ENCODE assay signal across 8 cellular contexts in genomic region chr16:87869061-87869878, GRCh38. TPM values are rescaled to one million over a fixed set of nuclear protein-coding genes. Genes with fewer than 3 reads are reported as not detected.
DNase-seq lines count a peak whose midpoint lies in the region; ATAC-seq and TF ChIP-seq lines count a peak whose summit lies in the region.
"Not testable (repeated sequence)": the region's sequence is repeated elsewhere in the genome, so short reads cannot be mapped to it uniquely, and the experiment has no call there.

TSS of gene SLC7A5 (minus strand) at chr16:87869507. CDS start at chr16:87869422, 85 bp downstream.

- not testable (repeated sequence) for H3K9me3 Mint-ChIP-seq in Calu3 (ENCODE audit: low read depth, unreplicated experiment); naive thymus-derived CD8-positive, alpha-beta T cell

- peaks cover 47% of the 10 kb centered on the region for H3K4me1 Mint-ChIP-seq in Calu3 (ENCODE audit: low read depth, unreplicated experiment)
- H3K4me1 Mint-ChIP-seq in naive thymus-derived CD8-positive, alpha-beta T cell = peaks cover 17 to 46% (median 45%) of the 10 kb centered on the region in 4 donors

- not testable (repeated sequence) for H3K27me3 Mint-ChIP-seq in Calu3 (ENCODE audit: unreplicated experiment); naive thymus-derived CD8-positive, alpha-beta T cell

- CTCF ChIA-PET in Calu3 (lab: Charles Lee) = interaction anchor here (1.5 to 7.3 kb wide), 3 partner anchors 16 to 89 kb away, joined by 4 to 185 read pairs (median 27); no protein-coding TSS in a partner anchor

- not testable (repeated sequence) for TF ChIP-seq RAD21 in Ishikawa (IDR thresholded peaks at IDR 0.05; ENCODE audit: low read depth)

- H3K27ac Mint-ChIP-seq in Calu3 (ENCODE audit: unreplicated experiment) = peak within 1 kb of the TSS; percentile 91
- peak within 1 kb of the TSS; percentile 86 to 98 (median 94) for H3K27ac Mint-ChIP-seq in naive thymus-derived CD8-positive, alpha-beta T cell

- TF ChIP-seq EP300 in Ishikawa (IDR thresholded peaks at IDR 0.05; ENCODE audit: borderline replicate concordance) = not testable (repeated sequence)

- H3K36me3 Mint-ChIP-seq in Calu3 (ENCODE audit: insufficient read depth, unreplicated experiment) = peaks cover 83% of the 10 kb centered on the region
- not testable (repeated sequence) for H3K36me3 Mint-ChIP-seq in naive thymus-derived CD8-positive, alpha-beta T cell

- not testable (repeated sequence) for BruUV-seq in Calu3 (replicated peaks; lab: Mats Ljungman, UMichigan)

- TF ChIP-seq CTCF in Calu3 (IDR thresholded peaks at IDR 0.05; ENCODE audit: unreplicated experiment) = not testable (repeated sequence)

- POLR2A ChIA-PET in naive thymus-derived CD8-positive, alpha-beta T cell (lab: Charles Lee) = interaction anchor here (0.6 to 5.8 kb wide), 9 partner anchors 13 to 104 kb away, joined by 3 to 80 read pairs (median 14); partner anchors contain the start of genes BANP and KLHDC4

- peak; percentile 97 for DNase-seq in Calu3
- DNase-seq in SK-N-DZ (ENCODE audit: low spot score) = peak; percentile 65
- DNase-seq in activated effector memory CD4-positive, alpha-beta T cell treated with anti-CD3 and anti-CD28 coated beads, Interleukin-2, amount 50 U/mL, for 16 hours = peak; percentile 96
- DNase-seq in fibroblast of peridontal ligament (ENCODE audit: extremely low read depth) = peak; percentile 56
- DNase-seq in naive thymus-derived CD8-positive, alpha-beta T cell = peak; percentile 71 to 90 (median 84)
- peak; percentile 94 for DNase-seq in stimulated activated CD8-positive, alpha-beta memory T cell treated with anti-CD3 and anti-CD28 coated beads, Interleukin-4, amount 100 ng/mL, for 48 hours

- peak; percentile 50 for ATAC-seq in GM21529 (IDR thresholded peaks at IDR 0.05; ENCODE audit: unreplicated experiment)
- peak; percentile 77 to 80 for ATAC-seq in naive thymus-derived CD8-positive, alpha-beta T cell

- peak within 1 kb of the TSS; percentile 80 for H3K4me3 Mint-ChIP-seq in Calu3 (ENCODE audit: low read depth, unreplicated experiment)
- H3K4me3 Mint-ChIP-seq in naive thymus-derived CD8-positive, alpha-beta T cell = peak within 1 kb of the TSS; percentile 85 to 99 (median 94)

- intact Hi-C loops in Calu3 (cut with micrococcal nuclease; ENCODE audit: unreplicated experiment) = not testable (repeated sequence)

TF ChIP-seq in Ishikawa, 13 proteins besides CTCF, POLR2A, EP300 and RAD21:
- TF ChIP-seq MAX (IDR thresholded peaks at IDR 0.05) (peak; percentile 99), YY1 (IDR thresholded peaks at IDR 0.05; ENCODE audit: low read depth) (peak; percentile 70), CREB1 (IDR thresholded peaks at IDR 0.05; ENCODE audit: low read depth) (peak; percentile 26; the same call in 1 of the 2 replicates), USF1 (IDR thresholded peaks at IDR 0.05) (peak; percentile 58)

RNA-seq across cellular contexts. Expression of gene SLC7A5, which starts in this region (rescaled TPM):
- total RNA-seq in Calu3 (2022) = 379 and 501 TPM in 2 replicates
- polyA plus RNA-seq in SK-N-DZ (2014; cell fraction: cytosol; rRNA removed) = 37.0 and 39.2 TPM in 2 replicates
- polyA plus RNA-seq in SK-N-DZ (2014; cell fraction: nucleus; rRNA removed) = 14.8 and 18.4 TPM in 2 replicates
- 10 to 100 TPM; 18.0 to 20.7 TPM for total RNA-seq in naive thymus-derived CD8-positive, alpha-beta T cell
- 1 to 10 TPM; 2.0 to 3.6 (median 3.2) TPM for polyA plus RNA-seq in naive thymus-derived CD8-positive, alpha-beta T cell

Comparison
In these comparisons a context has a peak if more than half of its experiments do, and no peak if none do; other contexts are left out.
1. Peak in every context shown above with its lines: DNase-seq and ATAC-seq.
2. RNA of gene SLC7A5 (total RNA-seq): 379 to 501 TPM in Calu3; 18.0 to 20.7 TPM in naive thymus-derived CD8-positive, alpha-beta T cell; every median in the first group is over 10 times any median in the second.